In the genomic region with DNA sequence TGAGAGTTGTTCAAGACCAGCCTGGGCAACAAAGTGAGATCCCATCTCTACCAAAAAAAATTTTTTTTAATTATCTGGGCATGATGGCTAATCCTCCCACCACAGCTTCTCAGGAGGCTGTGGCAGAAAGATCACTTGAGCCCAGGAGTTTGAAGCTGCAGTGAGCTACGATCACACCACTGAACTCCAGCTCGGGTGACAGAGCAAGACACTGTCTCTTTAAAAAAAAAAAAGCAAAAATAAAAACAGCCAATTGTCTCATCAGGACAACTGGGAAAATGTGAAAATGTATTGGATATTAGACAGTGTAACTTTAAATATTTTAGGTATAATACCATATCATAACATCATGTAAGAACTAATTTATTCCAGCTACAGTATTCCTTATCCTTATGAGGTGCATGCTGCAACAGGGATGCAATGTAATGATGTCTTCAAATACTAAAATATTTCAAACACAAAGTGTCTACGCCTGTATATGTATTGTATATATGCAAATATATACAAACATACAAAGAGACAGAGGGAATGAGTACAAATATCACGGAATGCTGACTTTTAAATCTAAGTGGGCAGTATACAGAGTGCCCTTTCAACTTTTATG, we compare ENCODE assay signal across 1 cellular context.
TF ChIP-seq lines count a peak whose summit lies in the region.

No MANE protein-coding gene starts in this region.

TF ChIP-seq in A549, 52 proteins besides CTCF, POLR2A, EP300 and RAD21 (continued from another document):
- TF ChIP-seq USF2 (IDR thresholded peaks at IDR 0.05) = no peak
- TF ChIP-seq, protein P1, sequence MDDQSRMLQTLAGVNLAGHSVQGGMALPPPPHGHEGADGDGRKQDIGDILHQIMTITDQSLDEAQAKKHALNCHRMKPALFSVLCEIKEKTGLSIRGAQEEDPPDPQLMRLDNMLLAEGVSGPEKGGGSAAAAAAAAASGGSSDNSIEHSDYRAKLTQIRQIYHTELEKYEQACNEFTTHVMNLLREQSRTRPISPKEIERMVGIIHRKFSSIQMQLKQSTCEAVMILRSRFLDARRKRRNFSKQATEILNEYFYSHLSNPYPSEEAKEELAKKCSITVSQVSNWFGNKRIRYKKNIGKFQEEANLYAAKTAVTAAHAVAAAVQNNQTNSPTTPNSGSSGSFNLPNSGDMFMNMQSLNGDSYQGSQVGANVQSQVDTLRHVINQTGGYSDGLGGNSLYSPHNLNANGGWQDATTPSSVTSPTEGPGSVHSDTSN (IDR thresholded peaks at IDR 0.05) = no peak
- TF ChIP-seq MAX (IDR thresholded peaks at IDR 0.05) = no peak
